Comparison of ENCODE assay signal across 15 cellular contexts in the genomic region with DNA sequence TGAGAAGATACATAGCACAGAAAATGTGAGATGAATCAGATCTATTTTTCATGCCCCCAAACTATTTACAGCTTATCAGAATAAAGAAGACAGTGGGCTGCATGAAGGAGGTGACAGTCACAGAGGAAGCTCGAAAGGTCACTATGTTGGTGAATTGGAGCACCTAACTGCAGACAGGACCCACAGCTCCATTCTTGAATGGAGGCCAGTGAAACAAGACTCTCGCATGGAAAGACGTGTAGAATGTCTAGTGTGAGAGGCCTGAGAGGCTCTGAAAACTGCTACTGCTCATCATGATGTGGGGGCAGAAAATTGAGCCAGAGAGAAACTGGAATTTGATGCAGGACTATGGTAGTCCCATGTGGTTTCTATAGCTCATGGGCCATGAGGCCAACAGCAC.
DNase-seq lines count a peak whose midpoint lies in the region; ATAC-seq and TF ChIP-seq lines count a peak whose summit lies in the region.
"Had no signal": no experiment of that assay in that cellular context is flagged by ENCODE, and none has a peak within 500 bp of the region (broad histone marks: within the 10 kb centered on the region; RNA-seq: fewer than 3 reads in every experiment).

No MANE protein-coding gene starts in this region.

- no peak overlapping the region for H3K4me3 Mint-ChIP-seq in activated naive CD4-positive, alpha-beta T cell treated with anti-CD3 and anti-CD28 coated beads, Interleukin-2, amount 10 ng/mL, durations not matched to agents 7 days and 5 days
- no peak overlapping the region for H3K4me3 Mint-ChIP-seq in GM23338

- intact Hi-C loops in psoas muscle (cut with DNase I) = no loop called here

- H3K27ac Mint-ChIP-seq in activated naive CD4-positive, alpha-beta T cell treated with anti-CD3 and anti-CD28 coated beads, Interleukin-2, amount 10 ng/mL, durations not matched to agents 7 days and 5 days = peak overlapping the region; percentile 77
- H3K27ac Mint-ChIP-seq in GM23338 = no peak overlapping the region
- H3K27ac Mint-ChIP-seq: CD4-positive, alpha-beta memory T cell had no signal

- no peaks in the 10 kb centered on the region for H3F3A ChIP-seq in GM23338 (replicated peaks; ENCODE audit: low read depth)

- no peaks in the 10 kb centered on the region for H3K9me2 ChIP-seq in GM23338 (ENCODE audit: insufficient read depth)

- no peak for DNase-seq in activated naive CD4-positive, alpha-beta T cell treated with anti-CD3 and anti-CD28 coated beads, Interleukin-2, amount 10 ng/mL, durations not matched to agents 7 days and 5 days
- no peak for DNase-seq in activated naive CD4-positive, alpha-beta T cell treated with anti-CD3 and anti-CD28 coated beads, Interleukin-2, amount 50 U/mL, for 16 hours
- DNase-seq in GM23338 (ENCODE audit: low spot score) (no peak), psoas muscle (no peak), GM19240 (ENCODE audit: insufficient read length, low spot score) (no peak)
- DNase-seq: C1 segment of cervical spinal cord; Calu3; CD4-positive, alpha-beta memory T cell; COR-L47; DMS53; DMS79 treated with DMSO at 0.1 percent for 48 hours; GF-D8; H7; HCEC 1CT had no signal

- no peak overlapping the region for H3K4me2 ChIP-seq in GM23338

- no peak overlapping the region for H3K4me3 ChIP-seq in GM23338
- no peak overlapping the region for H3K4me3 ChIP-seq in psoas muscle

- no peaks in the 10 kb centered on the region for H4K20me1 ChIP-seq in GM23338 (replicated peaks; ENCODE audit: insufficient read depth)

- H3K36me3 ChIP-seq in GM23338 (ENCODE audit: insufficient read depth) (no peaks in the 10 kb centered on the region), psoas muscle (ENCODE audit: insufficient read depth in 1 of 2, low read depth in 1 of 2) (no peaks in the 10 kb centered on the region)

- 22 to 37% (median 27%) methylated on average over 3 of the region's 3 CpGs for WGBS in psoas muscle, 3 donors

- no peaks in the 10 kb centered on the region for H3K4me1 ChIP-seq in GM23338 (ENCODE audit: insufficient read depth)
- peaks cover 17% of the 10 kb centered on the region for H3K4me1 ChIP-seq in psoas muscle

- no peaks in the 10 kb centered on the region for H3K9me3 Mint-ChIP-seq in activated naive CD4-positive, alpha-beta T cell treated with anti-CD3 and anti-CD28 coated beads, Interleukin-2, amount 10 ng/mL, durations not matched to agents 7 days and 5 days
- H3K9me3 Mint-ChIP-seq in GM23338 = no peaks in the 10 kb centered on the region

- peaks cover 22% of the 10 kb centered on the region for H3K4me1 Mint-ChIP-seq in activated naive CD4-positive, alpha-beta T cell treated with anti-CD3 and anti-CD28 coated beads, Interleukin-2, amount 10 ng/mL, durations not matched to agents 7 days and 5 days
- H3K4me1 Mint-ChIP-seq in GM23338 = no peaks in the 10 kb centered on the region

- H3K36me3 Mint-ChIP-seq in activated naive CD4-positive, alpha-beta T cell treated with anti-CD3 and anti-CD28 coated beads, Interleukin-2, amount 10 ng/mL, durations not matched to agents 7 days and 5 days = no peaks in the 10 kb centered on the region
- H3K36me3 Mint-ChIP-seq in GM23338 (ENCODE audit: low read depth) = no peaks in the 10 kb centered on the region
- H3K36me3 Mint-ChIP-seq: CD4-positive, alpha-beta memory T cell had no signal

- no peaks in the 10 kb centered on the region for H3K9me3 ChIP-seq in psoas muscle

- H3K27me3 ChIP-seq in GM23338 (ENCODE audit: insufficient read depth) = no peaks in the 10 kb centered on the region
- H3K27me3 ChIP-seq in psoas muscle (ENCODE audit: insufficient read depth in 3 of 3, low read length in 2 of 3) = no peaks in the 10 kb centered on the region

- no peak for TF ChIP-seq CTCF in GM23338 (conservative IDR thresholded peaks at IDR 0.05; ENCODE audit: low read depth in 2 of 2)
- TF ChIP-seq CTCF in psoas muscle (IDR thresholded peaks at IDR 0.05) = no peak

- ATAC-seq in GM23338 (no peak), psoas muscle (peak in 3 of 4 donors; percentile 69 to 81 (median 73)), GM21390 (IDR thresholded peaks at IDR 0.05; ENCODE audit: unreplicated experiment) (no peak)

- CTCF ChIA-PET in activated naive CD4-positive, alpha-beta T cell treated with anti-CD3 and anti-CD28 coated beads, Interleukin-2, amount 10 ng/mL, durations not matched to agents 7 days and 5 days (lab: Charles Lee) = no interaction called here

- 0 out of 2 replicates have a peak overlapping the region, but pooled peaks have one; percentile 8 for H2AFZ ChIP-seq in GM23338

- H3K27ac ChIP-seq in GM23338 (ENCODE audit: low read depth) (no peak overlapping the region), psoas muscle (peak overlapping the region; percentile 16)

- H3K79me2 ChIP-seq in GM23338 (replicated peaks; ENCODE audit: insufficient read depth) = no peaks in the 10 kb centered on the region

- peaks cover 4% of the 10 kb centered on the region for H3K27me3 Mint-ChIP-seq in activated naive CD4-positive, alpha-beta T cell treated with anti-CD3 and anti-CD28 coated beads, Interleukin-2, amount 10 ng/mL, durations not matched to agents 7 days and 5 days
- H3K27me3 Mint-ChIP-seq in GM23338 (ENCODE audit: insufficient read depth, low read depth, poor library complexity) = peaks cover 3% of the 10 kb centered on the region

TF ChIP-seq in GM23338, 12 proteins besides CTCF, POLR2A, EP300 and RAD21:
- no peak for TF ChIP-seq EZH2 (IDR thresholded peaks at IDR 0.05; ENCODE audit: low read depth, unreplicated experiment)
- no peak for TF ChIP-seq EZH2phosphoT487 (IDR thresholded peaks at IDR 0.05; ENCODE audit: unreplicated experiment)
- TF ChIP-seq POLR2AphosphoS5 (IDR thresholded peaks at IDR 0.05; ENCODE audit: low read depth) = no peak
- TF ChIP-seq, protein P1, sequence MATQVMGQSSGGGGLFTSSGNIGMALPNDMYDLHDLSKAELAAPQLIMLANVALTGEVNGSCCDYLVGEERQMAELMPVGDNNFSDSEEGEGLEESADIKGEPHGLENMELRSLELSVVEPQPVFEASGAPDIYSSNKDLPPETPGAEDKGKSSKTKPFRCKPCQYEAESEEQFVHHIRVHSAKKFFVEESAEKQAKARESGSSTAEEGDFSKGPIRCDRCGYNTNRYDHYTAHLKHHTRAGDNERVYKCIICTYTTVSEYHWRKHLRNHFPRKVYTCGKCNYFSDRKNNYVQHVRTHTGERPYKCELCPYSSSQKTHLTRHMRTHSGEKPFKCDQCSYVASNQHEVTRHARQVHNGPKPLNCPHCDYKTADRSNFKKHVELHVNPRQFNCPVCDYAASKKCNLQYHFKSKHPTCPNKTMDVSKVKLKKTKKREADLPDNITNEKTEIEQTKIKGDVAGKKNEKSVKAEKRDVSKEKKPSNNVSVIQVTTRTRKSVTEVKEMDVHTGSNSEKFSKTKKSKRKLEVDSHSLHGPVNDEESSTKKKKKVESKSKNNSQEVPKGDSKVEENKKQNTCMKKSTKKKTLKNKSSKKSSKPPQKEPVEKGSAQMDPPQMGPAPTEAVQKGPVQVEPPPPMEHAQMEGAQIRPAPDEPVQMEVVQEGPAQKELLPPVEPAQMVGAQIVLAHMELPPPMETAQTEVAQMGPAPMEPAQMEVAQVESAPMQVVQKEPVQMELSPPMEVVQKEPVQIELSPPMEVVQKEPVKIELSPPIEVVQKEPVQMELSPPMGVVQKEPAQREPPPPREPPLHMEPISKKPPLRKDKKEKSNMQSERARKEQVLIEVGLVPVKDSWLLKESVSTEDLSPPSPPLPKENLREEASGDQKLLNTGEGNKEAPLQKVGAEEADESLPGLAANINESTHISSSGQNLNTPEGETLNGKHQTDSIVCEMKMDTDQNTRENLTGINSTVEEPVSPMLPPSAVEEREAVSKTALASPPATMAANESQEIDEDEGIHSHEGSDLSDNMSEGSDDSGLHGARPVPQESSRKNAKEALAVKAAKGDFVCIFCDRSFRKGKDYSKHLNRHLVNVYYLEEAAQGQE (IDR thresholded peaks at IDR 0.05; ENCODE audit: unreplicated experiment) = no peak
- TF ChIP-seq JUNB (IDR thresholded peaks at IDR 0.05; ENCODE audit: unreplicated experiment) = no peak
- no peak for TF ChIP-seq CREB1 (CRISPR knock-in tag; IDR thresholded peaks at IDR 0.05; ENCODE audit: low read depth)
- no peak for TF ChIP-seq STAT1 (IDR thresholded peaks at IDR 0.05; ENCODE audit: unreplicated experiment)
- no peak for TF ChIP-seq NANOG (IDR thresholded peaks at IDR 0.05; ENCODE audit: borderline replicate concordance)

Comparison
In these comparisons a context has a peak if more than half of its experiments do, and no peak if none do; other contexts are left out.
1. ATAC-seq: peak in psoas muscle (3 of 4); none in GM23338 (single experiment) and GM21390 (single experiment).